Comparison of ENCODE assay signal across 1 cellular context in genomic region chr4:23856630-23857029, GRCh38.
TF ChIP-seq lines count a peak whose summit lies in the region.

No MANE protein-coding gene starts in this region.

TF ChIP-seq in GM23338, 12 proteins besides CTCF, POLR2A, EP300 and RAD21 (continued from another document):
- TF ChIP-seq, protein P1, sequence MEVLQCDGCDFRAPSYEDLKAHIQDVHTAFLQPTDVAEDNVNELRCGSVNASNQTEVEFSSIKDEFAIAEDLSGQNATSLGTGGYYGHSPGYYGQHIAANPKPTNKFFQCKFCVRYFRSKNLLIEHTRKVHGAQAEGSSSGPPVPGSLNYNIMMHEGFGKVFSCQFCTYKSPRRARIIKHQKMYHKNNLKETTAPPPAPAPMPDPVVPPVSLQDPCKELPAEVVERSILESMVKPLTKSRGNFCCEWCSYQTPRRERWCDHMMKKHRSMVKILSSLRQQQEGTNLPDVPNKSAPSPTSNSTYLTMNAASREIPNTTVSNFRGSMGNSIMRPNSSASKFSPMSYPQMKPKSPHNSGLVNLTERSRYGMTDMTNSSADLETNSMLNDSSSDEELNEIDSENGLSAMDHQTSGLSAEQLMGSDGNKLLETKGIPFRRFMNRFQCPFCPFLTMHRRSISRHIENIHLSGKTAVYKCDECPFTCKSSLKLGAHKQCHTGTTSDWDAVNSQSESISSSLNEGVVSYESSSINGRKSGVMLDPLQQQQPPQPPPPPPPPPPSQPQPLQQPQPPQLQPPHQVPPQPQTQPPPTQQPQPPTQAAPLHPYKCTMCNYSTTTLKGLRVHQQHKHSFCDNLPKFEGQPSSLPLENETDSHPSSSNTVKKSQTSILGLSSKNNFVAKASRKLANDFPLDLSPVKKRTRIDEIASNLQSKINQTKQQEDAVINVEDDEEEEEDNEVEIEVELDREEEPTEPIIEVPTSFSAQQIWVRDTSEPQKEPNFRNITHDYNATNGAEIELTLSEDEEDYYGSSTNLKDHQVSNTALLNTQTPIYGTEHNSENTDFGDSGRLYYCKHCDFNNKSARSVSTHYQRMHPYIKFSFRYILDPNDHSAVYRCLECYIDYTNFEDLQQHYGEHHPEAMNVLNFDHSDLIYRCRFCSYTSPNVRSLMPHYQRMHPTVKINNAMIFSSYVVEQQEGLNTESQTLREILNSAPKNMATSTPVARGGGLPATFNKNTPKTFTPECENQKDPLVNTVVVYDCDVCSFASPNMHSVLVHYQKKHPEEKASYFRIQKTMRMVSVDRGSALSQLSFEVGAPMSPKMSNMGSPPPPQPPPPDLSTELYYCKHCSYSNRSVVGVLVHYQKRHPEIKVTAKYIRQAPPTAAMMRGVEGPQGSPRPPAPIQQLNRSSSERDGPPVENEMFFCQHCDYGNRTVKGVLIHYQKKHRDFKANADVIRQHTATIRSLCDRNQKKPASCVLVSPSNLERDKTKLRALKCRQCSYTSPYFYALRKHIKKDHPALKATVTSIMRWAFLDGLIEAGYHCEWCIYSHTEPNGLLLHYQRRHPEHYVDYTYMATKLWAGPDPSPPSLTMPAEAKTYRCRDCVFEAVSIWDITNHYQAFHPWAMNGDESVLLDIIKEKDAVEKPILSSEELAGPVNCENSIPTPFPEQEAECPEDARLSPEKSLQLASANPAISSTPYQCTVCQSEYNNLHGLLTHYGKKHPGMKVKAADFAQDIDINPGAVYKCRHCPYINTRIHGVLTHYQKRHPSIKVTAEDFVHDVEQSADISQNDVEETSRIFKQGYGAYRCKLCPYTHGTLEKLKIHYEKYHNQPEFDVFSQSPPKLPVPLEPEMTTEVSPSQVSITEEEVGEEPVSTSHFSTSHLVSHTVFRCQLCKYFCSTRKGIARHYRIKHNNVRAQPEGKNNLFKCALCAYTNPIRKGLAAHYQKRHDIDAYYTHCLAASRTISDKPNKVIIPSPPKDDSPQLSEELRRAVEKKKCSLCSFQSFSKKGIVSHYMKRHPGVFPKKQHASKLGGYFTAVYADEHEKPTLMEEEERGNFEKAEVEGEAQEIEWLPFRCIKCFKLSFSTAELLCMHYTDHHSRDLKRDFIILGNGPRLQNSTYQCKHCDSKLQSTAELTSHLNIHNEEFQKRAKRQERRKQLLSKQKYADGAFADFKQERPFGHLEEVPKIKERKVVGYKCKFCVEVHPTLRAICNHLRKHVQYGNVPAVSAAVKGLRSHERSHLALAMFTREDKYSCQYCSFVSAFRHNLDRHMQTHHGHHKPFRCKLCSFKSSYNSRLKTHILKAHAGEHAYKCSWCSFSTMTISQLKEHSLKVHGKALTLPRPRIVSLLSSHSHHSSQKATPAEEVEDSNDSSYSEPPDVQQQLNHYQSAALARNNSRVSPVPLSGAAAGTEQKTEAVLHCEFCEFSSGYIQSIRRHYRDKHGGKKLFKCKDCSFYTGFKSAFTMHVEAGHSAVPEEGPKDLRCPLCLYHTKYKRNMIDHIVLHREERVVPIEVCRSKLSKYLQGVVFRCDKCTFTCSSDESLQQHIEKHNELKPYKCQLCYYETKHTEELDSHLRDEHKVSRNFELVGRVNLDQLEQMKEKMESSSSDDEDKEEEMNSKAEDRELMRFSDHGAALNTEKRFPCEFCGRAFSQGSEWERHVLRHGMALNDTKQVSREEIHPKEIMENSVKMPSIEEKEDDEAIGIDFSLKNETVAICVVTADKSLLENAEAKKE (CRISPR knock-in tag; IDR thresholded peaks at IDR 0.05) = no peak
- TF ChIP-seq REST (IDR thresholded peaks at IDR 0.05; ENCODE audit: unreplicated experiment) (no peak), ZNF114 (CRISPR knock-in tag; IDR thresholded peaks at IDR 0.05) (no peak), CREB1 (CRISPR knock-in tag; IDR thresholded peaks at IDR 0.05; ENCODE audit: low read depth) (no peak), EZH2 (IDR thresholded peaks at IDR 0.05; ENCODE audit: low read depth, unreplicated experiment) (no peak), STAT1 (IDR thresholded peaks at IDR 0.05; ENCODE audit: unreplicated experiment) (no peak), NANOG (IDR thresholded peaks at IDR 0.05; ENCODE audit: borderline replicate concordance) (no peak), ETS1 (IDR thresholded peaks at IDR 0.05) (no peak), POLR2AphosphoS5 (IDR thresholded peaks at IDR 0.05; ENCODE audit: low read depth) (no peak)
